ENCODE assay signal across 9 cellular contexts in the genomic region with DNA sequence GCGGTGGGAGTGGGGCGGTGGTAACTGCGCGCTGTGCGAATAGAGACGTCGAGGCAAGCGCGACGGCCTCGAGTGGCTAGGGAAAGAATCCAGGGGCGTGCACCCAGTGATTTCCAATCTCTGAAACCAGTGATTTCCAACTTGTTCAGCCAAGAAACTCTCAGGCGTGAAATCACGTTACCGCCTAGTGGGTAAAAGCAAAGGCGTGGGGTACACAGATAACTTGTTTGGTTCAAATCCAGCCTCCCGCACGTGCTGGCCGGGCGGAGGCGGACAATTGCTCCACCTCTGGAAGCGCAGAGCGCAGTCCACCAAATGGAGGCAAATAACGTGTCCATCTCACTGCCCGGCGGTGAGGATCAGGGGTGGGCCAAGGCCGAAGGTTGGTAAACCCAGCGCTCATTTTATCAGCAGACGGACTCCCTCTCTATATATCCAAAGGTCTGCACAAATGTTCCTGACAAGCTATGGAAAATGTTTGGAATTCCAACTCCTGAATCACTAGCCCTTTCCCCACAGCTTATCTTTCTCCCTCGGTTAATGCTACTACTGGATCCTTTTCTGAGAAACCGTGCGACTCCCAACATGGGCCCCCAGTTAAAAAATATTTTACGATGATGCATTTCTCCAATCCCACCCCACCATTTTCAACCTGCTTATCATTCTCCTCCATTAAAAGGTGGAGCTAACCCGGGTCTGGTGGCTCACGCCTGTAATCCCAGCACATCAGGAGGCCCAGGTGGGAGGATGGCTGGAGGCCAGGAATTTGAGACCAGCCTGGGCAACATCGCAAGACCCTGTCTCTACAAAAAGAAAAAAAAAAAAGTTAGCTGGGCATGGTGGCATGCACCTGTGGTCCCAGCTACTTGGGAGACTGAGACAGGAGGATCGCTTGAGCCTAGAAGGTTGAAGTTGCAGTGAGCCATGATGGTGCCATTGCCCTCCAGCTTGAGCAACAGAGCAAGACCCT. TPM values are rescaled to one million over a fixed set of nuclear protein-coding genes. Genes with fewer than 3 reads are reported as not detected.
DNase-seq lines count a peak whose midpoint lies in the region; ATAC-seq, FAIRE-seq and TF ChIP-seq lines count a peak whose summit lies in the region.
"Had no signal": no experiment of that assay in that cellular context is flagged by ENCODE, and none has a peak within 500 bp of the region (broad histone marks: within the 10 kb centered on the region; RNA-seq: fewer than 3 reads in every experiment).

No MANE protein-coding gene starts in this region.

- peak overlapping the region; percentile 97 to 100 (median 98) for H3K27ac ChIP-seq in gastroesophageal sphincter
- H3K27ac ChIP-seq in pancreas, result peak overlapping the region; percentile 47 to 82 (median 66)

- no peak for TF ChIP-seq EP300 in gastroesophageal sphincter (IDR thresholded peaks at IDR 0.05)

- FAIRE-seq in pancreas (lab: Jason Lieb, UNC), result no peak
- FAIRE-seq: A204.1 had no signal

- DNase-seq in NCI-H146 (lab: John Stamatoyannopoulos, UW) (peak; percentile 29), NCI-H146 treated with DMSO at 0.1 percent for 48 hours (lab: John Stamatoyannopoulos, UW; ENCODE audit: unreplicated experiment) (no peak), WTC11 (ENCODE audit: low spot score) (peak; percentile 32), pancreas (peak in 3 of 6 donors; percentile 12 to 28 (median 24)), NCI-H1048 (lab: John Stamatoyannopoulos, UW) (no peak)
- DNase-seq in activated effector memory CD4-positive, alpha-beta T cell treated with Interleukin-2 at 50 U/mL for 16 hours, result no peak

- ATAC-seq in WTC11, result no peak
- ATAC-seq in gastroesophageal sphincter, result peak; percentile 59
- ATAC-seq in pancreas, result peak; percentile 6 to 42 (median 10)
- ATAC-seq in GM21737 (IDR thresholded peaks at IDR 0.05; ENCODE audit: unreplicated experiment), result no peak

- H3K9me3 ChIP-seq in gastroesophageal sphincter, result no peaks in the 10 kb centered on the region
- H3K9me3 ChIP-seq in pancreas, result no peaks in the 10 kb centered on the region

- intact Hi-C loops in pancreas (cut with DNase I), result no loop called here

- CTCF ChIA-PET in WTC11 (lab: Charles Lee), result interaction anchor here (1.5 kb wide), 1 partner anchor 14 kb away, joined by 5 read pairs; no protein-coding TSS in a partner anchor

- no peak overlapping the region for H3K27ac Mint-ChIP-seq in WTC11

- WGBS in gastroesophageal sphincter (ENCODE audit: low coverage in 1 of 2), 2 donors, result 38 to 58% methylated on average over 6 to 15 of the region's 37 CpGs
- 22 to 23% methylated on average over 37 of the region's 37 CpGs for WGBS in pancreas, 2 donors

- no peak for TF ChIP-seq POLR2A in gastroesophageal sphincter (IDR thresholded peaks at IDR 0.05)

- H3K9me3 Mint-ChIP-seq in WTC11, result no peaks in the 10 kb centered on the region

- H3K4me3 Mint-ChIP-seq in WTC11, result peak overlapping the region; percentile 87

- H3K36me3 Mint-ChIP-seq in WTC11, result no peaks in the 10 kb centered on the region

- H3K27me3 Mint-ChIP-seq in WTC11 (ENCODE audit: low read depth), result peaks cover 19% of the 10 kb centered on the region

- TF ChIP-seq CTCF in WTC11 (IDR thresholded peaks at IDR 0.05), result no peak
- peak in 3 of 4 experiments; percentile 29 to 63 (median 46) for TF ChIP-seq CTCF in gastroesophageal sphincter (IDR thresholded peaks at IDR 0.05)
- TF ChIP-seq CTCF in pancreas (IDR thresholded peaks at IDR 0.05), result no peak

- H3K27me3 ChIP-seq in gastroesophageal sphincter (no peaks in the 10 kb centered on the region), pancreas (no peaks in the 10 kb centered on the region)

- peak overlapping the region; percentile 79 to 93 for H3K4me3 ChIP-seq in gastroesophageal sphincter
- H3K4me3 ChIP-seq in pancreas, result peak overlapping the region; percentile 77 to 97 (median 88)

- H3K4me1 Mint-ChIP-seq in WTC11, result peaks cover 37% of the 10 kb centered on the region

- H3K36me3 ChIP-seq in gastroesophageal sphincter, result no peaks in the 10 kb centered on the region
- H3K36me3 ChIP-seq in pancreas, result no peaks in the 10 kb centered on the region

- H3K4me1 ChIP-seq in gastroesophageal sphincter (peaks cover 3 to 45% (median 17%) of the 10 kb centered on the region in 3 donors), pancreas (peaks cover 4 to 22% (median 9%) of the 10 kb centered on the region in 3 donors)

- POLR2A ChIA-PET in WTC11 (lab: Charles Lee), result interaction anchor here (1.0 kb wide), 1 partner anchor 12 kb away, joined by 3 read pairs; no protein-coding TSS in a partner anchor

TF ChIP-seq in WTC11, 78 proteins besides CTCF, POLR2A, EP300 and RAD21 (continues in another document):
- TF ChIP-seq ZNF416 (CRISPR knock-in tag; IDR thresholded peaks at IDR 0.05), result no peak
- TF ChIP-seq, protein P1, sequence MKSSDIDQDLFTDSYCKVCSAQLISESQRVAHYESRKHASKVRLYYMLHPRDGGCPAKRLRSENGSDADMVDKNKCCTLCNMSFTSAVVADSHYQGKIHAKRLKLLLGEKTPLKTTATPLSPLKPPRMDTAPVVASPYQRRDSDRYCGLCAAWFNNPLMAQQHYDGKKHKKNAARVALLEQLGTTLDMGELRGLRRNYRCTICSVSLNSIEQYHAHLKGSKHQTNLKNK (CRISPR knock-in tag; IDR thresholded peaks at IDR 0.05), result no peak
- TF ChIP-seq, protein P2, sequence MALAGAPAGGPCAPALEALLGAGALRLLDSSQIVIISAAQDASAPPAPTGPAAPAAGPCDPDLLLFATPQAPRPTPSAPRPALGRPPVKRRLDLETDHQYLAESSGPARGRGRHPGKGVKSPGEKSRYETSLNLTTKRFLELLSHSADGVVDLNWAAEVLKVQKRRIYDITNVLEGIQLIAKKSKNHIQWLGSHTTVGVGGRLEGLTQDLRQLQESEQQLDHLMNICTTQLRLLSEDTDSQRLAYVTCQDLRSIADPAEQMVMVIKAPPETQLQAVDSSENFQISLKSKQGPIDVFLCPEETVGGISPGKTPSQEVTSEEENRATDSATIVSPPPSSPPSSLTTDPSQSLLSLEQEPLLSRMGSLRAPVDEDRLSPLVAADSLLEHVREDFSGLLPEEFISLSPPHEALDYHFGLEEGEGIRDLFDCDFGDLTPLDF (CRISPR knock-in tag; IDR thresholded peaks at IDR 0.05), result no peak
- no peak for TF ChIP-seq JUN (CRISPR knock-in tag; IDR thresholded peaks at IDR 0.05)
- TF ChIP-seq, protein P3, sequence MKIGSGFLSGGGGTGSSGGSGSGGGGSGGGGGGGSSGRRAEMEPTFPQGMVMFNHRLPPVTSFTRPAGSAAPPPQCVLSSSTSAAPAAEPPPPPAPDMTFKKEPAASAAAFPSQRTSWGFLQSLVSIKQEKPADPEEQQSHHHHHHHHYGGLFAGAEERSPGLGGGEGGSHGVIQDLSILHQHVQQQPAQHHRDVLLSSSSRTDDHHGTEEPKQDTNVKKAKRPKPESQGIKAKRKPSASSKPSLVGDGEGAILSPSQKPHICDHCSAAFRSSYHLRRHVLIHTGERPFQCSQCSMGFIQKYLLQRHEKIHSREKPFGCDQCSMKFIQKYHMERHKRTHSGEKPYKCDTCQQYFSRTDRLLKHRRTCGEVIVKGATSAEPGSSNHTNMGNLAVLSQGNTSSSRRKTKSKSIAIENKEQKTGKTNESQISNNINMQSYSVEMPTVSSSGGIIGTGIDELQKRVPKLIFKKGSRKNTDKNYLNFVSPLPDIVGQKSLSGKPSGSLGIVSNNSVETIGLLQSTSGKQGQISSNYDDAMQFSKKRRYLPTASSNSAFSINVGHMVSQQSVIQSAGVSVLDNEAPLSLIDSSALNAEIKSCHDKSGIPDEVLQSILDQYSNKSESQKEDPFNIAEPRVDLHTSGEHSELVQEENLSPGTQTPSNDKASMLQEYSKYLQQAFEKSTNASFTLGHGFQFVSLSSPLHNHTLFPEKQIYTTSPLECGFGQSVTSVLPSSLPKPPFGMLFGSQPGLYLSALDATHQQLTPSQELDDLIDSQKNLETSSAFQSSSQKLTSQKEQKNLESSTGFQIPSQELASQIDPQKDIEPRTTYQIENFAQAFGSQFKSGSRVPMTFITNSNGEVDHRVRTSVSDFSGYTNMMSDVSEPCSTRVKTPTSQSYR (CRISPR knock-in tag; IDR thresholded peaks at IDR 0.05), result 0 out of 2 replicates have a peak, but pooled peaks have one; percentile 40
- no peak for TF ChIP-seq PRRX2 (CRISPR knock-in tag; IDR thresholded peaks at IDR 0.05)
- TF ChIP-seq, protein P4, sequence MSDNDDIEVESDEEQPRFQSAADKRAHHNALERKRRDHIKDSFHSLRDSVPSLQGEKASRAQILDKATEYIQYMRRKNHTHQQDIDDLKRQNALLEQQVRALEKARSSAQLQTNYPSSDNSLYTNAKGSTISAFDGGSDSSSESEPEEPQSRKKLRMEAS (CRISPR knock-in tag; IDR thresholded peaks at IDR 0.05), result peak; percentile 86; the same call in 1 of the 2 replicates
- no peak for TF ChIP-seq ZNF219 (CRISPR knock-in tag; IDR thresholded peaks at IDR 0.05; ENCODE audit: borderline replicate concordance)
- TF ChIP-seq ZNF396 (CRISPR knock-in tag; IDR thresholded peaks at IDR 0.05; ENCODE audit: borderline replicate concordance), result no peak
- TF ChIP-seq GTF2I (CRISPR knock-in tag; conservative IDR thresholded peaks at IDR 0.05), result peak; percentile 34; the same call in 1 of the 2 replicates
- peak; percentile 65; the same call in 1 of the 2 replicates for TF ChIP-seq ZBTB21 (CRISPR knock-in tag; IDR thresholded peaks at IDR 0.05; ENCODE audit: borderline replicate concordance)
- TF ChIP-seq, protein P5, sequence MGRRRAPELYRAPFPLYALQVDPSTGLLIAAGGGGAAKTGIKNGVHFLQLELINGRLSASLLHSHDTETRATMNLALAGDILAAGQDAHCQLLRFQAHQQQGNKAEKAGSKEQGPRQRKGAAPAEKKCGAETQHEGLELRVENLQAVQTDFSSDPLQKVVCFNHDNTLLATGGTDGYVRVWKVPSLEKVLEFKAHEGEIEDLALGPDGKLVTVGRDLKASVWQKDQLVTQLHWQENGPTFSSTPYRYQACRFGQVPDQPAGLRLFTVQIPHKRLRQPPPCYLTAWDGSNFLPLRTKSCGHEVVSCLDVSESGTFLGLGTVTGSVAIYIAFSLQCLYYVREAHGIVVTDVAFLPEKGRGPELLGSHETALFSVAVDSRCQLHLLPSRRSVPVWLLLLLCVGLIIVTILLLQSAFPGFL (CRISPR knock-in tag; IDR thresholded peaks at IDR 0.05; ENCODE audit: borderline replicate concordance), result no peak
- TF ChIP-seq, protein P6, sequence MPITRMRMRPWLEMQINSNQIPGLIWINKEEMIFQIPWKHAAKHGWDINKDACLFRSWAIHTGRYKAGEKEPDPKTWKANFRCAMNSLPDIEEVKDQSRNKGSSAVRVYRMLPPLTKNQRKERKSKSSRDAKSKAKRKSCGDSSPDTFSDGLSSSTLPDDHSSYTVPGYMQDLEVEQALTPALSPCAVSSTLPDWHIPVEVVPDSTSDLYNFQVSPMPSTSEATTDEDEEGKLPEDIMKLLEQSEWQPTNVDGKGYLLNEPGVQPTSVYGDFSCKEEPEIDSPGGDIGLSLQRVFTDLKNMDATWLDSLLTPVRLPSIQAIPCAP (CRISPR knock-in tag; IDR thresholded peaks at IDR 0.05), result no peak

RNA-seq across cellular contexts. Expression of a gene that starts 0.9 kb away (rescaled TPM):
- total RNA-seq in WTC11 (2021) (38.1 to 43.6 TPM (median 38.4 TPM) in 3 replicates), gastroesophageal sphincter (100 to 1,000 TPM; 119 to 343 (median 188) TPM), pancreas (10 to 100 TPM in 2 of 6 donors, 1 to 10 TPM in 4; 6.5 to 18.5 (median 7.8) TPM)
- polyA plus RNA-seq in pancreas, result 1 to 10 TPM; 5.3 to 7.0 TPM

RNA-seq across cellular contexts. Expression of a gene that starts 9.8 kb away (rescaled TPM):
- total RNA-seq in WTC11 (2021), result 33.2 to 36.4 TPM (median 34.7 TPM) in 3 replicates
- total RNA-seq in gastroesophageal sphincter, result 10 to 100 TPM; 24.2 to 38.4 (median 30.4) TPM
- total RNA-seq in pancreas, result 10 to 100 TPM; 12.4 to 19.8 (median 17.2) TPM
- 1 to 10 TPM; 5.1 to 8.7 TPM for polyA plus RNA-seq in pancreas

Comparison
In these comparisons a context has a peak if more than half of its experiments do, and no peak if none do; other contexts are left out.
1. DNase-seq: peak in NCI-H146 (single experiment) and WTC11 (single experiment); none in NCI-H146 treated with DMSO at 0.1 percent for 48 hours (single experiment), activated effector memory CD4-positive, alpha-beta T cell treated with Interleukin-2 at 50 U/mL for 16 hours (single experiment) and NCI-H1048 (single experiment).
2. ATAC-seq: peak in gastroesophageal sphincter (single experiment) and pancreas (4 of 4); none in WTC11 (single experiment) and GM21737 (single experiment).
3. CTCF ChIP-seq: peak in gastroesophageal sphincter (3 of 4); none in WTC11 (single experiment) and pancreas (0 of 4).